ENCODE assay signal across 1 cellular context in genomic region chr1:168321945-168322344, GRCh38.
TF ChIP-seq lines count a peak whose summit lies in the region.

No MANE protein-coding gene starts in this region.

TF ChIP-seq in SK-N-SH, 30 proteins besides CTCF, POLR2A, EP300 and RAD21 (continued from another document):
- no peak for TF ChIP-seq SIN3A (IDR thresholded peaks at IDR 0.05; ENCODE audit: borderline replicate concordance, low read depth, low read length)
- no peak for TF ChIP-seq YY1 (IDR thresholded peaks at IDR 0.05; ENCODE audit: low read depth)
- no peak for TF ChIP-seq POLR2AphosphoS5 (IDR thresholded peaks at IDR 0.05; ENCODE audit: low read depth, low read length)
